In the genomic region with DNA sequence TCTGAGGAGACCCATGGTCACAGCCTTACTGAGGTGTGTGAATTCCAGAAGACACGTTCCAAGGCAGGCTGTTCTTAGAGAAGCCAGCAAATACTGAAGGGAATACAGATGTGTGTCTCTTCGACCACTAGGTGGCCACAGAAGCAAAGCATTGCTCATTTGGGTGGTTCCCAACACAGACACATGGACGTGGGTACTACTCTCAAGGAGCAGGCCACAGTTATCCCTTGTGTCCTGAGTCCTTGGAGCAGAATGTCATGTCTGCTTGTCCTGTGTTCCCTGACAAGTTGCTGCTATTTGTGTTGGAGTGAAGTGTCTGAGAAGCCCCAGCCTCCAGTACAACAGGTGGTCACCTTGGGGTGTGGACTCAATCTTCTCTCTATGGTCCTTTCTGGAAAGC, we compare ENCODE assay signal across 8 cellular contexts. TPM values are rescaled to one million over a fixed set of nuclear protein-coding genes. Genes with fewer than 3 reads are reported as not detected.
DNase-seq lines count a peak whose midpoint lies in the region; ATAC-seq and TF ChIP-seq lines count a peak whose summit lies in the region.

No MANE protein-coding gene starts in this region.

- H3K36me3 ChIP-seq in Peyer's patch (peaks cover 0 to 46% (median 0%) of the 10 kb centered on the region in 3 donors), osteoblast (ENCODE audit: insufficient read depth, low read length) (peaks cover 45% of the 10 kb centered on the region)

- no peak overlapping the region for H3K4me3 ChIP-seq in Peyer's patch
- H3K4me3 ChIP-seq in fibroblast of villous mesenchyme (ENCODE audit: low read depth, low read length), result no peak overlapping the region
- H3K4me3 ChIP-seq in osteoblast (ENCODE audit: insufficient read depth, low read length), result no peak overlapping the region

- H3K27me3 ChIP-seq in Peyer's patch (no peaks in the 10 kb centered on the region), osteoblast (ENCODE audit: insufficient read depth, low read length) (no peaks in the 10 kb centered on the region)

- TF ChIP-seq POLR2A in Peyer's patch (IDR thresholded peaks at IDR 0.05), result no peak

- TF ChIP-seq CTCF in Peyer's patch (IDR thresholded peaks at IDR 0.05) (peak; percentile 79 to 89 (median 86)), fibroblast of villous mesenchyme (IDR thresholded peaks at IDR 0.05; ENCODE audit: insufficient read depth, low read depth, low read length) (peak; percentile 83), osteoblast (IDR thresholded peaks at IDR 0.05; ENCODE audit: extremely low read depth, low read depth, low read length) (peak; percentile 90)

- H3K9me3 ChIP-seq in Peyer's patch (no peaks in the 10 kb centered on the region), osteoblast (ENCODE audit: low read depth, low read length) (no peaks in the 10 kb centered on the region)

- peak overlapping the region; percentile 18 to 82 (median 51) for H3K27ac ChIP-seq in Peyer's patch
- H3K27ac ChIP-seq in osteoblast (ENCODE audit: low read depth, low read length), result no peak overlapping the region

- H3K4me1 ChIP-seq in Peyer's patch, result peaks cover 0 to 20% (median 13%) of the 10 kb centered on the region in 4 donors
- peaks cover 6% of the 10 kb centered on the region for H3K4me1 ChIP-seq in osteoblast (ENCODE audit: insufficient read depth, low read length)

- no peak for ATAC-seq in HG03159 (IDR thresholded peaks at IDR 0.05; ENCODE audit: unreplicated experiment)

- peaks cover 37% of the 10 kb centered on the region for H3K79me2 ChIP-seq in osteoblast (ENCODE audit: insufficient read depth, low read length)

- no peak overlapping the region for H3K4me2 ChIP-seq in osteoblast (ENCODE audit: insufficient read depth, low read length)

- H2AFZ ChIP-seq in osteoblast (ENCODE audit: low read length), result no peak overlapping the region

- peaks cover 38% of the 10 kb centered on the region for H4K20me1 ChIP-seq in osteoblast (ENCODE audit: insufficient read depth, low read length)

- DNase-seq in GM04504 (ENCODE audit: low read depth), result peak; percentile 63
- peak; percentile 41 for DNase-seq in HuH-7.5 (ENCODE audit: low spot score)
- peak in 2 of 3 donors; percentile 56 to 86 for DNase-seq in Peyer's patch
- DNase-seq in activated effector memory CD4-positive, alpha-beta T cell treated with Interleukin-2 at 50 U/mL for 16 hours, result peak; percentile 41
- peak; percentile 75 for DNase-seq in fibroblast of villous mesenchyme (ENCODE audit: low read depth)
- DNase-seq in osteoblast (ENCODE audit: insufficient read length, low spot score, missing footprints), result peak; percentile 95
- DNase-seq in ureter (ENCODE audit: low spot score), result peak; percentile 72

RNA-seq across cellular contexts. Expression of gene HMOX2, which starts 30.3 kb away (rescaled TPM):
- 10 to 100 TPM; 37.1 to 64.8 (median 61.1) TPM for total RNA-seq in Peyer's patch
- total RNA-seq in fibroblast of villous mesenchyme, result 52.5 and 57.9 TPM in 2 replicates
- 39.4 and 44.5 TPM in 2 replicates for total RNA-seq in osteoblast
- 44.2 TPM for total RNA-seq in ureter

RNA-seq across cellular contexts. Expression of gene NMRAL1, which starts 32.0 kb away (rescaled TPM):
- total RNA-seq in Peyer's patch (10 to 100 TPM; 41.5 to 74.5 (median 58.1) TPM), fibroblast of villous mesenchyme (54.4 and 99.5 TPM in 2 replicates), osteoblast (71.0 and 90.5 TPM in 2 replicates), ureter (54.5 TPM)

RNA-seq across cellular contexts. Expression of gene CDIP1, which starts 32.1 kb away (rescaled TPM):
- 10 to 100 TPM; 21.5 to 45.0 (median 39.0) TPM for total RNA-seq in Peyer's patch
- total RNA-seq in fibroblast of villous mesenchyme, result 10.6 and 16.8 TPM in 2 replicates
- 10.5 and 13.6 TPM in 2 replicates for total RNA-seq in osteoblast
- 32.4 TPM for total RNA-seq in ureter

RNA-seq across cellular contexts. Expression of gene C16orf96, which starts 49.7 kb away (rescaled TPM):
- not detected for total RNA-seq in Peyer's patch
- total RNA-seq in fibroblast of villous mesenchyme, result not detected in 2 replicates
- total RNA-seq in osteoblast, result under 0.01 TPM in 1 of 2 replicates, not detected in the other
- total RNA-seq in ureter, result not detected

Comparison
In these comparisons a context has a peak if more than half of its experiments do, and no peak if none do; other contexts are left out.
1. DNase-seq: peak in every context shown above with its lines; median percentile 95 in osteoblast; 75 in fibroblast of villous mesenchyme; 72 in ureter; 71 in Peyer's patch; 63 in GM04504; 41 in HuH-7.5; 41 in activated effector memory CD4-positive, alpha-beta T cell treated with Interleukin-2 at 50 U/mL for 16 hours.